Comparison of ENCODE assay signal across 6 cellular contexts in the genomic region with DNA sequence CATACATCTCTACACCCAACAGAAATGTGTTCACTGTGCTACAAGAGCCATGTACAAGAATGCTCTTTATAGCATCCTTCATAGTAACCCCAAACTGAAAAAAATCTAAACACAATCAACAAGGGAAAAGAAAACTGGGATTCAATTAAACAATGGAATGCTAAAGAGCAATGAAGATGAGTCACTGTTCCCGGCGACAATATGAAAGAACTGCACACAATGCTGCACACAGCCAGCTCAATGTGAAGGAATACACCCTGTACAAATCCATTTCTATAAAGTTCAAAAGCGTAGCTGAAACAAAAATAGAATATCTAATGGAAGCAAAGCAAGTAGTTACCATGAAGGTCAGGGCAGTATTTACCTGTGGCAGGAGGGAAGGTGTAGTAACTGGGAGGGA. TPM values are rescaled to one million over a fixed set of nuclear protein-coding genes. Genes with fewer than 3 reads are reported as not detected.
"Had no signal": no experiment of that assay in that cellular context is flagged by ENCODE, and none has a peak within 500 bp of the region (broad histone marks: within the 10 kb centered on the region; RNA-seq: fewer than 3 reads in every experiment).

No MANE protein-coding gene starts in this region.

RNA-seq across cellular contexts. Expression of a gene that starts 12.8 kb away (rescaled TPM):
- total RNA-seq: HepG2, HT-29, IMR-90, M059J, Right ventricle myocardium superior, SJSA1 had no signal
- polyA plus RNA-seq: HepG2, IMR-90 had no signal
